In genomic region chr4:168717852-168718251, GRCh38 we compare ENCODE assay signal across 1 cellular context.
TF ChIP-seq lines count a peak whose summit lies in the region.

No MANE protein-coding gene starts in this region.

TF ChIP-seq in HepG2, 621 proteins besides CTCF, POLR2A, EP300 and RAD21 (continued from another document):
- no peak for TF ChIP-seq DRAP1 (CRISPR knock-in tag; IDR thresholded peaks at IDR 0.05)
- TF ChIP-seq KIAA2018 (CRISPR knock-in tag; IDR thresholded peaks at IDR 0.05; ENCODE audit: borderline replicate concordance): no peak
- no peak for TF ChIP-seq ZNF280D (CRISPR knock-in tag; IDR thresholded peaks at IDR 0.05)
TF ChIP-seq in HepG2: peak in this region for 0.
